In the genomic region with DNA sequence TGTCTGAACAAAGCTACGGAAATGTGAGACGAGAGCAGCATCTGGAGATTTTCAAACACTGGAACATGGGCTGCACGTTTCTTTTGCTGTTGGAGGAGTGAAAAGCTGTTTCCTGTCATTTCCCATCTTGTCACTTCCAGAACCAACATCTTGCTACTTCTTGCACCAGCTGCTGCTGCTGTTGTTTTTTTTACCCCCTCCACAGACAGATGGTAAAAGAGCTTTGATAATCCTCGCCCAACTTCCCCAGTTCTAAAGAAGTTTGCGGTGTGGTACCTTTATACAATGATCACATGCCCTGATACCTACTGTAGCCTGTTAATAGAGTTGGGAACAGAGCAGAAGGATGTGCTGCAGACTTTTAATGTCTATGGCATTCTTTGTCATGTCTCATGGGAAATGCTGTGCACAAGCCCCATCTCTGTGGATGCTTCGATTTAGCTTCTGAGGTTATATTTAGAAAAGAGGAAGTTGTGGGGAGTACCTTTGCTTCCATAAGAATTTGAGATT, we compare ENCODE assay signal across 13 cellular contexts.
DNase-seq lines count a peak whose midpoint lies in the region; ATAC-seq, FAIRE-seq and TF ChIP-seq lines count a peak whose summit lies in the region.
"Had no signal": no experiment of that assay in that cellular context is flagged by ENCODE, and none has a peak within 500 bp of the region (broad histone marks: within the 10 kb centered on the region; RNA-seq: fewer than 3 reads in every experiment).

No MANE protein-coding gene starts in this region.

- TF ChIP-seq RAD21 in HepG2 (CRISPR knock-in tag; IDR thresholded peaks at IDR 0.05): no peak

- BruUV-seq in HepG2 (replicated peaks; lab: Mats Ljungman, UMichigan): no TSS peak

- WGBS in mesodermal cell (ENCODE audit: insufficient coverage in 2 of 2), 2 experiments: 71 to 90% methylated on average over 2 to 5 of the region's 6 CpGs
- WGBS in HepG2 (ENCODE audit: low lambda C conversion rate): 38% methylated on average over 6 of the region's 6 CpGs

- in situ Hi-C loops in gastrocnemius medialis (cut with MboI; ENCODE audit: low sequenced_read_pairs in 4 of 4): no loop called here
- in situ Hi-C loops in HepG2 (cut with HindIII; ENCODE audit: extremely low pct_ligation_motif_present, low pct_unique_long_range_greater_than_20kb): no loop called here

- H3K36me3 ChIP-seq in mesodermal cell (ENCODE audit: control insufficient read depth, insufficient read depth, low read length) (no peaks in the 10 kb centered on the region), gastrocnemius medialis (no peaks in the 10 kb centered on the region), HepG2 (replicated peaks in 1 of 2; ENCODE audit: control insufficient read depth in 1 of 2, insufficient read depth in 2 of 2, low read length in 2 of 2) (no peaks in the 10 kb centered on the region)

- no peaks in the 10 kb centered on the region for H3K79me2 ChIP-seq in HepG2 (ENCODE audit: insufficient read depth, low read length)

- POLR2A ChIA-PET in HepG2 (lab: Yijun Ruan, JAX): no interaction called here

- TF ChIP-seq EP300 in HepG2 (IDR thresholded peaks at IDR 0.05; ENCODE audit: low read depth in 2 of 2, low read length in 2 of 2) (no peak), HepG2 (CRISPR knock-in tag; IDR thresholded peaks at IDR 0.05; ENCODE audit: borderline replicate concordance) (no peak)

- CTCF ChIA-PET in HepG2 (lab: Yijun Ruan, JAX; ENCODE audit: low intra/inter-chr PET ratio, low total read pairs): no interaction called here

- TF ChIP-seq POLR2A in gastrocnemius medialis (IDR thresholded peaks at IDR 0.05) (no peak), HepG2 (IDR thresholded peaks at IDR 0.05; ENCODE audit: insufficient read depth in 1 of 2, low read depth in 2 of 2, low read length in 2 of 2) (no peak)

- intact Hi-C loops in gastrocnemius medialis (cut with DNase I; ENCODE audit: low total_unique reads): no loop called here
- intact Hi-C loops in HepG2 (cut with micrococcal nuclease; ENCODE audit: unreplicated experiment): no loop called here

- DNase-seq in D721Med (ENCODE audit: insufficient read length, low spot score) (no peak), NCI-H69 (lab: John Stamatoyannopoulos, UW) (peak; percentile 62), gastrocnemius medialis (no peak), glomerular visceral epithelial cell (ENCODE audit: extremely low spot score) (no peak), HepG2 (ENCODE audit: low spot score) (no peak), COR-L47 (lab: John Stamatoyannopoulos, UW) (no peak)
- DNase-seq: activated T-cell treated with anti-CD3 and anti-CD28 coated beads, Interleukin-2, amount 50 U/mL, for 24 hours; NCI-H1105 treated with DMSO at 0.1 percent for 48 hours; stimulated activated CD8-positive, alpha-beta memory T cell treated with anti-CD3 and anti-CD28 coated beads, Interleukin-4, amount 100 ng/mL, for 48 hours had no signal

- H4K20me1 ChIP-seq in HepG2 (ENCODE audit: insufficient read depth, low read length): no peaks in the 10 kb centered on the region

- H3K27me3 ChIP-seq in gastrocnemius medialis (no peaks in the 10 kb centered on the region), HepG2 (ENCODE audit: control insufficient read depth in 1 of 2, insufficient read depth in 2 of 2, low read length in 2 of 2) (no peaks in the 10 kb centered on the region)

- no peaks in the 10 kb centered on the region for H3K9me3 ChIP-seq in mesodermal cell (ENCODE audit: control insufficient read depth, low read length)
- H3K9me3 ChIP-seq in gastrocnemius medialis: no peaks in the 10 kb centered on the region
- H3K9me3 ChIP-seq in HepG2 (ENCODE audit: low read length): no peaks in the 10 kb centered on the region

- TF ChIP-seq CTCF in D721Med (IDR thresholded peaks at IDR 0.05; ENCODE audit: insufficient read depth, missing control alignments) (no peak), gastrocnemius medialis (IDR thresholded peaks at IDR 0.05 in 4 of 5, conservative IDR thresholded peaks at IDR 0.05 in 1 of 5) (no peak), HepG2 (CRISPR knock-in tag; IDR thresholded peaks at IDR 0.05) (no peak)

- H3K27ac ChIP-seq in mesodermal cell (ENCODE audit: low read depth, low read length, severe bottlenecking) (peak overlapping the region; percentile 65), gastrocnemius medialis (no peak overlapping the region), HepG2 (ENCODE audit: extremely low read length, insufficient read depth, low read length) (no peak overlapping the region)

- ATAC-seq in GM18868 (IDR thresholded peaks at IDR 0.05; ENCODE audit: unreplicated experiment): peak; percentile 61
- ATAC-seq in gastrocnemius medialis: no peak
- ATAC-seq in HepG2: no peak
- ATAC-seq: esophagus mucosa had no signal

- H3K9ac ChIP-seq in HepG2 (ENCODE audit: insufficient read depth, low read depth, low read length): no peak overlapping the region

- H3K4me3 ChIP-seq in mesodermal cell (ENCODE audit: extremely low read depth, insufficient read depth, low read length, poor library complexity, severe bottlenecking) (no peak overlapping the region), gastrocnemius medialis (no peak overlapping the region), HepG2 (replicated peaks in 1 of 3; ENCODE audit: insufficient read depth in 1 of 3, low read depth in 2 of 3, low read length in 3 of 3) (no peak overlapping the region)

- no peak overlapping the region for H3K4me2 ChIP-seq in HepG2 (ENCODE audit: low read depth, low read length)

- no peak overlapping the region for H2AFZ ChIP-seq in HepG2 (ENCODE audit: low read length)

- FAIRE-seq in D721Med (lab: Jason Lieb, UNC): peak; percentile 44
- FAIRE-seq in HepG2 (lab: Jason Lieb, UNC): no peak
- FAIRE-seq: RCC 7860 had no signal

- H3K4me1 ChIP-seq in mesodermal cell (ENCODE audit: control insufficient read depth, insufficient read depth, low read length, poor library complexity, severe bottlenecking) (peaks cover 11% of the 10 kb centered on the region), gastrocnemius medialis (no peaks in the 10 kb centered on the region), HepG2 (ENCODE audit: insufficient read depth, low read length) (no peaks in the 10 kb centered on the region)

TF ChIP-seq in HepG2, 621 proteins besides CTCF, POLR2A, EP300 and RAD21:
- TF ChIP-seq PCBP1 (IDR thresholded peaks at IDR 0.05; ENCODE audit: borderline replicate concordance, low read depth, low read length) (no peak), AHR (CRISPR knock-in tag; IDR thresholded peaks at IDR 0.05) (no peak), MAFG (CRISPR knock-in tag; IDR thresholded peaks at IDR 0.05) (no peak), ZSCAN20 (CRISPR knock-in tag; IDR thresholded peaks at IDR 0.05; ENCODE audit: borderline replicate concordance) (no peak), RXRA (CRISPR knock-in tag; IDR thresholded peaks at IDR 0.05) (no peak)
